In genomic region chr11:113896156-113896879, GRCh38 we compare ENCODE assay signal across 8 cellular contexts. TPM values are rescaled to one million over a fixed set of nuclear protein-coding genes. Genes with fewer than 3 reads are reported as not detected.
DNase-seq lines count a peak whose midpoint lies in the region; ATAC-seq, FAIRE-seq and TF ChIP-seq lines count a peak whose summit lies in the region.

No MANE protein-coding gene starts in this region.

- intact Hi-C loops in activated T-helper 1 cell treated with anti-CD3 and anti-CD28 coated beads, Interleukin-12 subunit alpha, Interleukin-12 subunit beta, Interleukin-2, Interleukin-4 antibody, amounts not matched to agents 30 ng/mL and 10 ng/mL and 1 ng/mL, durations not matched to agents 14 hours and 24 hours and 36 hours (cut with micrococcal nuclease), result loop anchor here (10.0 kb wide), 1 partner anchor 158 kb away; the partner anchor contains the start of gene ZBTB16

- H3K36me3 ChIP-seq in DND-41 (ENCODE audit: insufficient read depth, low read length) (no peaks in the 10 kb centered on the region), small intestine (ENCODE audit: control insufficient read depth in 2 of 2, insufficient read depth in 2 of 2, low read length in 2 of 2) (no peaks in the 10 kb centered on the region)

- peak overlapping the region; percentile 39; the same call in 1 of the 2 replicates for H2AFZ ChIP-seq in DND-41 (ENCODE audit: low read depth, low read length)

- H3K4me3 Mint-ChIP-seq in activated T-helper 1 cell treated with anti-CD3 and anti-CD28 coated beads, Interleukin-12 subunit alpha, Interleukin-12 subunit beta, Interleukin-2, Interleukin-4 antibody, amounts not matched to agents 30 ng/mL and 10 ng/mL and 1 ng/mL, durations not matched to agents 14 hours and 24 hours and 36 hours, result no peak overlapping the region

- no peaks in the 10 kb centered on the region for H3K79me2 ChIP-seq in DND-41 (ENCODE audit: insufficient read depth, low read length)

- H3K36me3 Mint-ChIP-seq in activated T-helper 1 cell treated with anti-CD3 and anti-CD28 coated beads, Interleukin-12 subunit alpha, Interleukin-12 subunit beta, Interleukin-2, Interleukin-4 antibody, amounts not matched to agents 30 ng/mL and 10 ng/mL and 1 ng/mL, durations not matched to agents 14 hours and 24 hours and 36 hours (ENCODE audit: low read depth), result no peaks in the 10 kb centered on the region

- H3K4me2 ChIP-seq in DND-41 (ENCODE audit: insufficient read depth, low read length), result no peak overlapping the region

- H3K4me1 ChIP-seq in DND-41 (ENCODE audit: insufficient read depth, low read length), result no peaks in the 10 kb centered on the region
- no peaks in the 10 kb centered on the region for H3K4me1 ChIP-seq in small intestine (ENCODE audit: control insufficient read depth in 2 of 2, insufficient read depth in 1 of 2, low read depth in 1 of 2, low read length in 1 of 2)

- no peaks in the 10 kb centered on the region for H3K9me3 ChIP-seq in DND-41 (ENCODE audit: insufficient read depth, low read length, severe bottlenecking)
- no peaks in the 10 kb centered on the region for H3K9me3 ChIP-seq in small intestine (ENCODE audit: control insufficient read depth, low read depth)

- H3K27me3 ChIP-seq in DND-41 (ENCODE audit: insufficient read depth, low read length, poor library complexity), result peaks cover 3% of the 10 kb centered on the region
- no peaks in the 10 kb centered on the region for H3K27me3 ChIP-seq in small intestine (ENCODE audit: control insufficient read depth in 2 of 2, insufficient read depth in 2 of 2, low read length in 2 of 2)

- peak; percentile 81 for TF ChIP-seq CTCF in DND-41 (IDR thresholded peaks at IDR 0.05; ENCODE audit: borderline replicate concordance, extremely low read depth, low read length, poor library complexity, severe bottlenecking)

- no peak overlapping the region for H3K27ac ChIP-seq in DND-41 (ENCODE audit: low read length)
- H3K27ac ChIP-seq in small intestine (ENCODE audit: low read depth in 1 of 2, low read length in 1 of 2), result no peak overlapping the region

- 25 to 28% (median 26%) methylated on average over 10 of the region's 10 CpGs for WGBS in small intestine, 3 donors

- peaks cover 13% of the 10 kb centered on the region for H3K27me3 Mint-ChIP-seq in activated T-helper 1 cell treated with anti-CD3 and anti-CD28 coated beads, Interleukin-12 subunit alpha, Interleukin-12 subunit beta, Interleukin-2, Interleukin-4 antibody, amounts not matched to agents 30 ng/mL and 10 ng/mL and 1 ng/mL, durations not matched to agents 14 hours and 24 hours and 36 hours (ENCODE audit: insufficient read depth)

- DNase-seq in DND-41 (peak; percentile 29), HEK293T (ENCODE audit: extremely low spot score) (peak; percentile 60), NOMO-1 treated with dmso at 0.1 percent for 144 hours (lab: John Stamatoyannopoulos, UW; ENCODE audit: unreplicated experiment) (peak; percentile 15), amniotic epithelial cell (ENCODE audit: low read depth) (peak; percentile 26), hepatic stellate cell (ENCODE audit: low spot score) (peak; percentile 19), small intestine (peak; percentile 53)
- DNase-seq in activated T-helper 1 cell treated with anti-CD3 and anti-CD28 coated beads, Interleukin-12 subunit alpha, Interleukin-12 subunit beta, Interleukin-2, Interleukin-4 antibody, amounts not matched to agents 30 ng/mL and 10 ng/mL and 1 ng/mL, durations not matched to agents 14 hours and 24 hours and 36 hours (ENCODE audit: low spot score), result no peak

- ATAC-seq in DND-41 (ENCODE audit: insufficient read depth, low read depth) (peak; percentile 72; the same call in 2 of the 3 replicates), GM18909 (IDR thresholded peaks at IDR 0.05; ENCODE audit: poor library complexity, unreplicated experiment) (no peak)

- no peaks in the 10 kb centered on the region for H3K9me3 Mint-ChIP-seq in activated T-helper 1 cell treated with anti-CD3 and anti-CD28 coated beads, Interleukin-12 subunit alpha, Interleukin-12 subunit beta, Interleukin-2, Interleukin-4 antibody, amounts not matched to agents 30 ng/mL and 10 ng/mL and 1 ng/mL, durations not matched to agents 14 hours and 24 hours and 36 hours

- peaks cover 4% of the 10 kb centered on the region for H3K4me1 Mint-ChIP-seq in activated T-helper 1 cell treated with anti-CD3 and anti-CD28 coated beads, Interleukin-12 subunit alpha, Interleukin-12 subunit beta, Interleukin-2, Interleukin-4 antibody, amounts not matched to agents 30 ng/mL and 10 ng/mL and 1 ng/mL, durations not matched to agents 14 hours and 24 hours and 36 hours (ENCODE audit: low read depth)

- H3K9ac ChIP-seq in DND-41 (ENCODE audit: low read depth, low read length), result no peak overlapping the region

- H3K27ac Mint-ChIP-seq in activated T-helper 1 cell treated with anti-CD3 and anti-CD28 coated beads, Interleukin-12 subunit alpha, Interleukin-12 subunit beta, Interleukin-2, Interleukin-4 antibody, amounts not matched to agents 30 ng/mL and 10 ng/mL and 1 ng/mL, durations not matched to agents 14 hours and 24 hours and 36 hours, result no peak overlapping the region

- POLR2A ChIA-PET in HEK293T (lab: Yijun Ruan, JAX), result interaction anchor here (0.6 to 2.8 kb wide), 6 partner anchors 11 to 79 kb away, joined by 3 to 11 read pairs (median 3); partner anchors contain the start of genes HTR3A and USP28

- no peak for FAIRE-seq in small intestine (lab: Jason Lieb, UNC)

- H3K4me3 ChIP-seq in DND-41 (ENCODE audit: low read depth in 1 of 2, low read length in 2 of 2) (no peak overlapping the region), small intestine (ENCODE audit: low read depth in 1 of 2, low read length in 2 of 2) (no peak overlapping the region)

- CTCF ChIA-PET in HEK293T (lab: Yijun Ruan, JAX), result interaction anchor here (0.6 to 4.2 kb wide), 30 partner anchors 9 to 1184 kb away, joined by 3 to 73 read pairs (median 4); partner anchors contain the start of genes HTR3A, HTR3B and USP28

- no peaks in the 10 kb centered on the region for H4K20me1 ChIP-seq in DND-41 (ENCODE audit: insufficient read depth, low read length)

TF ChIP-seq in HEK293T, 16 proteins besides CTCF, POLR2A, EP300 and RAD21:
- TF ChIP-seq TARDBP (IDR thresholded peaks at IDR 0.05), result no peak
- no peak for TF ChIP-seq SUZ12 (IDR thresholded peaks at IDR 0.05)
- no peak for TF ChIP-seq ELF4 (IDR thresholded peaks at IDR 0.05)
- TF ChIP-seq FOXM1 (IDR thresholded peaks at IDR 0.05; ENCODE audit: borderline replicate concordance), result no peak
- no peak for TF ChIP-seq FOXA1 (IDR thresholded peaks at IDR 0.05)
- no peak for TF ChIP-seq ARNT (IDR thresholded peaks at IDR 0.05)
- TF ChIP-seq PKNOX1 (IDR thresholded peaks at IDR 0.05), result no peak
- no peak for TF ChIP-seq HDGF (IDR thresholded peaks at IDR 0.05; ENCODE audit: borderline replicate concordance)
- TF ChIP-seq BHLHE40 (IDR thresholded peaks at IDR 0.05; ENCODE audit: borderline replicate concordance), result no peak
- TF ChIP-seq L3MBTL2 (conservative IDR thresholded peaks at IDR 0.05), result no peak
- TF ChIP-seq FOXK2 (IDR thresholded peaks at IDR 0.05), result no peak
- TF ChIP-seq NFRKB (IDR thresholded peaks at IDR 0.05), result no peak
- no peak for TF ChIP-seq LEF1 (IDR thresholded peaks at IDR 0.05; ENCODE audit: borderline replicate concordance)
- no peak for TF ChIP-seq SP1 (IDR thresholded peaks at IDR 0.05)
- no peak for TF ChIP-seq CTBP1 (IDR thresholded peaks at IDR 0.05; ENCODE audit: borderline replicate concordance)
- TF ChIP-seq ZNF384 (IDR thresholded peaks at IDR 0.05), result no peak

RNA-seq across cellular contexts. Expression of gene HTR3B, which starts 8.3 kb away (rescaled TPM):
- under 1 TPM in 1 of 3 donors, not detected in 2; 0.39 TPM for polyA plus RNA-seq in small intestine
- total RNA-seq in activated T-helper 1 cell treated with anti-CD3 and anti-CD28 coated beads, Interleukin-12 subunit alpha, Interleukin-12 subunit beta, Interleukin-2, Interleukin-4 antibody, amounts not matched to agents 30 ng/mL and 10 ng/mL and 1 ng/mL, durations not matched to agents 14 hours and 24 hours and 36 hours, result not detected in 2 replicates

RNA-seq across cellular contexts. Expression of gene USP28, which starts 20.9 kb away (rescaled TPM):
- 1 to 10 TPM; 5.1 to 8.9 (median 7.6) TPM for polyA plus RNA-seq in small intestine
- total RNA-seq in activated T-helper 1 cell treated with anti-CD3 and anti-CD28 coated beads, Interleukin-12 subunit alpha, Interleukin-12 subunit beta, Interleukin-2, Interleukin-4 antibody, amounts not matched to agents 30 ng/mL and 10 ng/mL and 1 ng/mL, durations not matched to agents 14 hours and 24 hours and 36 hours, result 29.0 and 30.9 TPM in 2 replicates
